Comparison of ENCODE assay signal across 8 cellular contexts in the genomic region with DNA sequence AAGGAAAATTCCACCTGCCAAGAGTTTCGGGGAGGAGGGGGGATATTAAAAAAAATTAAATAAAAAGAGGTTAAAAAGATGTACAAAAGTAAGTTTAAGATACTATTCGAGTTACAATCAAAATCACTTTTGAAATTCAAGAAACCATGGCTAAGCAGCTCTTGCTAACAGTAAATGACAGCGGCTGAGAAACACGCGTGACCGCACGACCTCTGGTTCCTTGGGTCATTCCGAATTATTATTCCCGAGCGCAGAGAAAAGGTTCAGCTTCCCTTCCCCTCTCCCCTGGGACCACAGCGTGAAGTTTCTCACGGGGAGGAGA. TPM values are rescaled to one million over a fixed set of nuclear protein-coding genes. Genes with fewer than 3 reads are reported as not detected.
DNase-seq lines count a peak whose midpoint lies in the region; ATAC-seq and TF ChIP-seq lines count a peak whose summit lies in the region.

No MANE protein-coding gene starts in this region.

- no peak for TF ChIP-seq POLR2A in HCT116 (IDR thresholded peaks at IDR 0.05; ENCODE audit: borderline replicate concordance, extremely low read depth, insufficient read depth, insufficient read length)

- no peaks in the 10 kb centered on the region for H3F3A ChIP-seq in smooth muscle cell (ENCODE audit: low read depth)

- H3K9ac ChIP-seq in HCT116 (ENCODE audit: low read length) (peak overlapping the region; percentile 75), smooth muscle cell (ENCODE audit: low read depth) (peak overlapping the region; percentile 87)

- H3K4me1 ChIP-seq in HCT116 (ENCODE audit: control insufficient read depth in 1 of 2, insufficient read depth in 2 of 2, low read length in 2 of 2) (peaks cover 3 to 12% of the 10 kb centered on the region in 2 experiments), iPS DF 6.9 (ENCODE audit: control insufficient read depth, insufficient read depth, low read length) (no peaks in the 10 kb centered on the region), smooth muscle cell (ENCODE audit: low read depth) (peaks cover 7% of the 10 kb centered on the region)

- TF ChIP-seq CTCF in HCT116 (IDR thresholded peaks at IDR 0.05 in 2 of 3, conservative IDR thresholded peaks at IDR 0.05 in 1 of 3; ENCODE audit: borderline replicate concordance in 1 of 3, insufficient read depth in 1 of 3, low read depth in 2 of 3, low read length in 2 of 3) (no peak), smooth muscle cell (IDR thresholded peaks at IDR 0.05; ENCODE audit: borderline replicate concordance, insufficient read depth, poor library complexity, severe bottlenecking) (no peak), GM10248 (IDR thresholded peaks at IDR 0.05; ENCODE audit: control extremely low read depth, extremely low read depth, low read depth, missing control alignments) (no peak)
- TF ChIP-seq CTCF in activated CD8-positive, alpha-beta T cell treated with anti-CD3 and anti-CD28 coated beads for 36 hours (IDR thresholded peaks at IDR 0.05): no peak

- no peaks in the 10 kb centered on the region for H3K9me3 ChIP-seq in HCT116 (ENCODE audit: control insufficient read depth in 1 of 2, insufficient read depth in 1 of 2, low read depth in 1 of 2, low read length in 2 of 2)
- H3K9me3 ChIP-seq in iPS DF 6.9 (ENCODE audit: control insufficient read depth, insufficient read depth, low read length): no peaks in the 10 kb centered on the region
- H3K9me3 ChIP-seq in smooth muscle cell (replicated peaks; ENCODE audit: low read depth): no peaks in the 10 kb centered on the region

- H3K9me2 ChIP-seq in HCT116 (ENCODE audit: insufficient read depth): no peaks in the 10 kb centered on the region

- H3K4me2 ChIP-seq in HCT116 (ENCODE audit: low read length): peak overlapping the region; percentile 85
- peak overlapping the region; percentile 89 for H3K4me2 ChIP-seq in smooth muscle cell

- no CpG with 5 or more reads among the region's 12 CpGs for WGBS in iPS DF 6.9 (ENCODE audit: insufficient coverage, insufficient read length)
- 10% methylated on average over 12 of the region's 12 CpGs for WGBS in smooth muscle cell (ENCODE audit: low lambda C conversion rate)

- H3K27ac Mint-ChIP-seq in activated CD8-positive, alpha-beta T cell treated with anti-CD3 and anti-CD28 coated beads for 36 hours: peak overlapping the region; percentile 88

- H3K4me1 Mint-ChIP-seq in activated CD8-positive, alpha-beta T cell treated with anti-CD3 and anti-CD28 coated beads for 36 hours (ENCODE audit: low read depth): peaks cover 29% of the 10 kb centered on the region

- H3K27ac ChIP-seq in HCT116 (ENCODE audit: low read depth, low read length) (peak overlapping the region; percentile 52), iPS DF 6.9 (ENCODE audit: low read length) (no peak overlapping the region), smooth muscle cell (ENCODE audit: low read depth) (peak overlapping the region; percentile 70)

- peaks cover 11% of the 10 kb centered on the region for H3K36me3 Mint-ChIP-seq in activated CD8-positive, alpha-beta T cell treated with anti-CD3 and anti-CD28 coated beads for 36 hours (ENCODE audit: low read depth)

- H3K27me3 ChIP-seq in HCT116 (ENCODE audit: insufficient read depth, low read length): peaks cover 9% of the 10 kb centered on the region; the same call in 1 of the 2 replicates
- no peaks in the 10 kb centered on the region for H3K27me3 ChIP-seq in iPS DF 6.9 (ENCODE audit: control insufficient read depth, insufficient read depth, low read length)
- no peaks in the 10 kb centered on the region for H3K27me3 ChIP-seq in smooth muscle cell (ENCODE audit: low read depth)

- no peak for TF ChIP-seq RAD21 in HCT116 (IDR thresholded peaks at IDR 0.05; ENCODE audit: low read depth)

- no TSS peak for BruUV-seq in HCT116 (replicated peaks; lab: Mats Ljungman, UMichigan)

- intact Hi-C loops in HCT116 (cut with micrococcal nuclease): loop anchor here (2.0 to 5.0 kb wide), 2 partner anchors 290 to 434 kb away; no protein-coding TSS in a partner anchor
- intact Hi-C loops in activated CD8-positive, alpha-beta T cell treated with anti-CD3 and anti-CD28 coated beads for 36 hours (cut with micrococcal nuclease): loop anchor here (5.0 kb wide), 1 partner anchor 60 kb away; a partner anchor contains a TSS

- H3K4me3 Mint-ChIP-seq in activated CD8-positive, alpha-beta T cell treated with anti-CD3 and anti-CD28 coated beads for 36 hours: peak overlapping the region; percentile 91

- POLR2A ChIA-PET in HCT116 (lab: Charles Lee): interaction anchor here (1.3 to 1.9 kb wide), 3 partner anchors 8 to 290 kb away, joined by 5 to 6 read pairs (median 5); no protein-coding TSS in a partner anchor
- POLR2A ChIA-PET in activated CD8-positive, alpha-beta T cell treated with anti-CD3 and anti-CD28 coated beads for 36 hours (lab: Charles Lee): interaction anchor here (0.9 to 2.7 kb wide), 9 partner anchors 8 to 520 kb away, joined by 3 to 8 read pairs (median 3); a partner anchor contains a TSS
- POLR2A ChIA-PET in GM10248 (lab: Yijun Ruan, JAX): no interaction called here

- H3K4me3 ChIP-seq in HCT116 (replicated peaks in 1 of 2; ENCODE audit: low read depth in 1 of 2, low read length in 2 of 2) (peak overlapping the region; percentile 72 to 94), iPS DF 6.9 (ENCODE audit: low read length) (peak overlapping the region; percentile 85), smooth muscle cell (peak overlapping the region; percentile 90)

- CTCF ChIA-PET in HCT116 (lab: Charles Lee) (interaction anchor here (2.8 to 3.1 kb wide), 2 partner anchors 8 to 13 kb away, joined by 11 to 17 read pairs; no protein-coding TSS in a partner anchor), GM10248 (lab: Yijun Ruan, JAX) (interaction anchor here (1.1 to 5.0 kb wide), 6 partner anchors 8 to 625 kb away, joined by 3 to 32 read pairs (median 9); no protein-coding TSS in a partner anchor)
- CTCF ChIA-PET in activated CD8-positive, alpha-beta T cell treated with anti-CD3 and anti-CD28 coated beads for 36 hours (lab: Charles Lee): interaction anchor here (0.8 to 5.2 kb wide), 8 partner anchors 8 to 347 kb away, joined by 3 to 40 read pairs (median 6); no protein-coding TSS in a partner anchor

- H3K9me3 Mint-ChIP-seq in activated CD8-positive, alpha-beta T cell treated with anti-CD3 and anti-CD28 coated beads for 36 hours: no peaks in the 10 kb centered on the region

- ATAC-seq in HCT116: no peak
- no peak for ATAC-seq in activated CD8-positive, alpha-beta T cell treated with anti-CD3 and anti-CD28 coated beads for 36 hours

- H2AFZ ChIP-seq in HCT116 (ENCODE audit: low read depth, low read length, poor library complexity, severe bottlenecking): no peak overlapping the region
- peak overlapping the region; percentile 95 for H2AFZ ChIP-seq in smooth muscle cell (ENCODE audit: low read depth)

- DNase-seq in HCT116 (ENCODE audit: low read depth, low spot score) (no peak), iPS DF 6.9 (ENCODE audit: low read depth, low spot score) (no peak), smooth muscle cell (lab: John Stamatoyannopoulos, UW; ENCODE audit: unreplicated experiment) (no peak), NCI-H2227 (lab: John Stamatoyannopoulos, UW; ENCODE audit: unreplicated experiment) (no peak), NCI-H2081 treated with DMSO at 0.1 percent for 48 hours (lab: John Stamatoyannopoulos, UW) (no peak), GM10248 (ENCODE audit: extremely low spot score) (no peak), inferior parietal cortex (ENCODE audit: extremely low spot score) (no peak)
- no peak for DNase-seq in activated CD8-positive, alpha-beta T cell treated with anti-CD3 and anti-CD28 coated beads for 36 hours

- H4K20me1 ChIP-seq in HCT116 (ENCODE audit: insufficient read depth) (no peaks in the 10 kb centered on the region), smooth muscle cell (ENCODE audit: low read depth) (no peaks in the 10 kb centered on the region)

- H3K36me3 ChIP-seq in HCT116 (ENCODE audit: control insufficient read depth in 1 of 2, insufficient read depth in 2 of 2, low read length in 2 of 2) (peaks cover 2 to 4% of the 10 kb centered on the region in 2 experiments; a peak in 1 of 4 replicates), iPS DF 6.9 (ENCODE audit: control insufficient read depth, insufficient read depth, low read length) (no peaks in the 10 kb centered on the region), smooth muscle cell (ENCODE audit: low read depth) (peaks cover 4% of the 10 kb centered on the region)

- H3K27me3 Mint-ChIP-seq in activated CD8-positive, alpha-beta T cell treated with anti-CD3 and anti-CD28 coated beads for 36 hours: peaks cover 17% of the 10 kb centered on the region

- peaks cover 17% of the 10 kb centered on the region for H3K79me2 ChIP-seq in HCT116 (ENCODE audit: insufficient read depth, low read length)
- peaks cover 13% of the 10 kb centered on the region for H3K79me2 ChIP-seq in smooth muscle cell (ENCODE audit: low read depth)

- RAD21 ChIA-PET in HCT116 (lab: Charles Lee; ENCODE audit: low non-redundant PET in 1 of 2, low total read pairs in 2 of 2, uncharacterized antibody in 2 of 2, unreplicated experiment in 2 of 2): interaction anchor here in 1 of 2 experiments (0.7 kb wide), 1 partner anchor 290 kb away, joined by 3 read pairs; no protein-coding TSS in a partner anchor

TF ChIP-seq in HCT116, 20 proteins besides CTCF, POLR2A, EP300 and RAD21 (continues in another document):
- TF ChIP-seq SIN3A (IDR thresholded peaks at IDR 0.05; ENCODE audit: low read depth): no peak
- TF ChIP-seq CBX3 (IDR thresholded peaks at IDR 0.05; ENCODE audit: low read depth): no peak

RNA-seq across cellular contexts. Expression of a gene that starts 0.6 kb away (rescaled TPM):
- total RNA-seq in HCT116 (2021; ENCODE audit: unreplicated experiment): 11.6 TPM
- polyA plus RNA-seq in HCT116 (2012): 4.0 and 5.2 TPM in 2 replicates
- 1 to 10 TPM; 7.8 to 8.0 TPM for total RNA-seq in activated CD8-positive, alpha-beta T cell treated with anti-CD3 and anti-CD28 coated beads for 36 hours
- total RNA-seq in smooth muscle cell: 7.0 and 7.8 TPM in 2 replicates
- 12.0 and 13.3 TPM in 2 replicates for polyA plus RNA-seq in smooth muscle cell

RNA-seq across cellular contexts. Expression of a gene that starts 58.2 kb away (rescaled TPM):
- total RNA-seq in HCT116 (2021; ENCODE audit: unreplicated experiment): 5.3 TPM
- 1.8 and 2.2 TPM in 2 replicates for polyA plus RNA-seq in HCT116 (2012)
- 1 to 10 TPM; 1.7 to 2.5 TPM for total RNA-seq in activated CD8-positive, alpha-beta T cell treated with anti-CD3 and anti-CD28 coated beads for 36 hours
- total RNA-seq in smooth muscle cell: 1.3 TPM in 2 replicates
- 1.6 and 4.2 TPM in 2 replicates for polyA plus RNA-seq in smooth muscle cell
